ENCODE assay signal across 15 cellular contexts in genomic region chr6:93496548-93496947, GRCh38.
DNase-seq lines count a peak whose midpoint lies in the region; ATAC-seq and TF ChIP-seq lines count a peak whose summit lies in the region.
"Had no signal": no experiment of that assay in that cellular context is flagged by ENCODE, and none has a peak within 500 bp of the region (broad histone marks: within the 10 kb centered on the region; RNA-seq: fewer than 3 reads in every experiment).

No MANE protein-coding gene starts in this region.

- DNase-seq in DMS53 (lab: John Stamatoyannopoulos, UW) (peak; percentile 50), Kasumi-1 (lab: John Stamatoyannopoulos, UW) (peak; percentile 14 to 27), RPMI8226 (peak; percentile 22), iPS-NIHi7 (ENCODE audit: extremely low spot score) (peak; percentile 8), HEK293T (ENCODE audit: extremely low spot score) (no peak), neural progenitor cell (ENCODE audit: low spot score) (no peak)
- DNase-seq: BE2C; CD4-positive, alpha-beta T cell; GF-D8; GM23248; NCI-H1436 treated with DMSO at 0.1 percent for 48 hours; NCI-H510A treated with DMSO at 0.1 percent for 48 hours; SHP77 treated with DMSO at 0.1 percent for 48 hours; T-helper 17 cell had no signal

- no peaks in the 10 kb centered on the region for H3K79me2 ChIP-seq in neural progenitor cell (ENCODE audit: low read depth)

- H3F3A ChIP-seq in neural progenitor cell (ENCODE audit: low read depth): no peaks in the 10 kb centered on the region

- CTCF ChIA-PET in HEK293T (lab: Yijun Ruan, JAX): no interaction called here

- no peaks in the 10 kb centered on the region for H3K27me3 Mint-ChIP-seq in neural progenitor cell (ENCODE audit: insufficient read depth, low read depth)
- H3K27me3 Mint-ChIP-seq: CD4-positive, alpha-beta T cell; T-helper 17 cell had no signal

- no peaks in the 10 kb centered on the region for H3K9me3 Mint-ChIP-seq in neural progenitor cell

- no peak overlapping the region for H3K27ac ChIP-seq in neural progenitor cell
- H3K27ac ChIP-seq: GM23248 had no signal

- H3K4me1 ChIP-seq in neural progenitor cell: no peaks in the 10 kb centered on the region
- H3K4me1 ChIP-seq: BE2C had no signal

- H3K4me1 Mint-ChIP-seq in neural progenitor cell: peaks cover 3% of the 10 kb centered on the region
- H3K4me1 Mint-ChIP-seq: T-helper 17 cell had no signal

- no peak overlapping the region for H3K4me3 Mint-ChIP-seq in neural progenitor cell
- H3K4me3 Mint-ChIP-seq: CD4-positive, alpha-beta T cell; T-helper 17 cell had no signal

- no peak overlapping the region for H3K4me2 ChIP-seq in neural progenitor cell

- H3K27me3 ChIP-seq in neural progenitor cell: no peaks in the 10 kb centered on the region
- H3K27me3 ChIP-seq: BE2C had no signal

- no peak overlapping the region for H3K27ac Mint-ChIP-seq in neural progenitor cell
- H3K27ac Mint-ChIP-seq: CD4-positive, alpha-beta T cell; T-helper 17 cell had no signal

- H3K36me3 Mint-ChIP-seq in neural progenitor cell: no peaks in the 10 kb centered on the region

- H3K36me3 ChIP-seq in neural progenitor cell: no peaks in the 10 kb centered on the region
- H3K36me3 ChIP-seq: BE2C had no signal

- H3K4me3 ChIP-seq in neural progenitor cell: no peak overlapping the region
- H3K4me3 ChIP-seq: GM23248 had no signal

- H2AFZ ChIP-seq in neural progenitor cell (replicated peaks): no peak overlapping the region
- H2AFZ ChIP-seq: GM23248 had no signal

- H3K9me3 ChIP-seq in neural progenitor cell (ENCODE audit: low read depth): no peaks in the 10 kb centered on the region
- H3K9me3 ChIP-seq: BE2C had no signal

- ATAC-seq in GM18870 (IDR thresholded peaks at IDR 0.05; ENCODE audit: unreplicated experiment): no peak
- ATAC-seq: T-helper 17 cell had no signal

- POLR2A ChIA-PET in HEK293T (lab: Yijun Ruan, JAX): no interaction called here

- no peak for TF ChIP-seq CTCF in neural progenitor cell (IDR thresholded peaks at IDR 0.05)

- H4K20me1 ChIP-seq in neural progenitor cell (ENCODE audit: low read depth): no peaks in the 10 kb centered on the region

- no peak overlapping the region for H3K9ac ChIP-seq in neural progenitor cell
- H3K9ac ChIP-seq: GM23248 had no signal

TF ChIP-seq in HEK293T, 16 proteins besides CTCF, POLR2A, EP300 and RAD21:
- TF ChIP-seq ARNT (IDR thresholded peaks at IDR 0.05): no peak
- no peak for TF ChIP-seq PKNOX1 (IDR thresholded peaks at IDR 0.05)
- no peak for TF ChIP-seq L3MBTL2 (conservative IDR thresholded peaks at IDR 0.05)
- no peak for TF ChIP-seq FOXA1 (IDR thresholded peaks at IDR 0.05)
- no peak for TF ChIP-seq CTBP1 (IDR thresholded peaks at IDR 0.05; ENCODE audit: borderline replicate concordance)
- TF ChIP-seq ELF4 (IDR thresholded peaks at IDR 0.05): no peak
- TF ChIP-seq TARDBP (IDR thresholded peaks at IDR 0.05): no peak
- no peak for TF ChIP-seq NFRKB (IDR thresholded peaks at IDR 0.05)
- TF ChIP-seq SUZ12 (IDR thresholded peaks at IDR 0.05): no peak
- TF ChIP-seq FOXK2 (IDR thresholded peaks at IDR 0.05): no peak
- TF ChIP-seq FOXM1 (IDR thresholded peaks at IDR 0.05; ENCODE audit: borderline replicate concordance): no peak
- no peak for TF ChIP-seq LEF1 (IDR thresholded peaks at IDR 0.05; ENCODE audit: borderline replicate concordance)
- no peak for TF ChIP-seq SP1 (IDR thresholded peaks at IDR 0.05)
- no peak for TF ChIP-seq BHLHE40 (IDR thresholded peaks at IDR 0.05; ENCODE audit: borderline replicate concordance)

Comparison
In these comparisons a context has a peak if more than half of its experiments do, and no peak if none do; other contexts are left out.
1. DNase-seq: peak in DMS53 (single experiment), Kasumi-1 (2 of 2), RPMI8226 (single experiment) and iPS-NIHi7 (single experiment); none in HEK293T (single experiment) and neural progenitor cell (single experiment).